In genomic region chr2:110157153-110157793, GRCh38 we compare ENCODE assay signal across 9 cellular contexts. TPM values are rescaled to one million over a fixed set of nuclear protein-coding genes. Genes with fewer than 3 reads are reported as not detected.
DNase-seq lines count a peak whose midpoint lies in the region; ATAC-seq, FAIRE-seq and TF ChIP-seq lines count a peak whose summit lies in the region.
"Had no signal": no experiment of that assay in that cellular context is flagged by ENCODE, and none has a peak within 500 bp of the region (broad histone marks: within the 10 kb centered on the region; RNA-seq: fewer than 3 reads in every experiment).

No MANE protein-coding gene starts in this region.

- H3K9me3 ChIP-seq in CD4-positive, alpha-beta memory T cell (ENCODE audit: control insufficient read depth in 1 of 2, low read length in 2 of 2): no peaks in the 10 kb centered on the region
- H3K9me3 ChIP-seq in lung (ENCODE audit: control insufficient read depth in 2 of 2, insufficient read depth in 1 of 2, low read length in 1 of 2): peaks cover 0 to 3% of the 10 kb centered on the region in 2 donors

- H3K4me1 Mint-ChIP-seq in CD4-positive, alpha-beta memory T cell: peaks cover 0 to 7% (median 6%) of the 10 kb centered on the region in 4 donors

- H3K36me3 Mint-ChIP-seq in CD4-positive, alpha-beta memory T cell: peaks cover 0 to under 1% of the 10 kb centered on the region in 2 donors

- H3K4me3 ChIP-seq in CD4-positive, alpha-beta memory T cell (ENCODE audit: low read length in 2 of 2): no peak overlapping the region
- H3K4me3 ChIP-seq in lung: no peak overlapping the region

- FAIRE-seq in RCC 7860 (lab: Jason Lieb, UNC): peak; percentile 86

- H3K36me3 ChIP-seq in CD4-positive, alpha-beta memory T cell (ENCODE audit: insufficient read depth, low read length): no peaks in the 10 kb centered on the region
- H3K36me3 ChIP-seq in lung (ENCODE audit: control insufficient read depth in 2 of 2, insufficient read depth in 2 of 2, low read length in 2 of 2): peaks cover 0 to 2% of the 10 kb centered on the region in 2 donors

- WGBS in lung, 2 donors: 32 to 41% methylated on average over 4 of the region's 4 CpGs

- DNase-seq in CD4-positive, alpha-beta memory T cell: peak in 4 of 5 donors; percentile 7 to 13 (median 10)
- peak; percentile 28 for DNase-seq in HuH-7 (ENCODE audit: low spot score)
- DNase-seq in RCC 7860 (ENCODE audit: low spot score): peak; percentile 54
- DNase-seq in dermis blood vessel endothelial cell: peak; percentile 86
- DNase-seq in lung (ENCODE audit: low spot score): peak; percentile 42
- no peak for DNase-seq in HuH-7.5 (ENCODE audit: low spot score)

- peak overlapping the region in 1 of 8 donors; percentile 12 for H3K4me3 Mint-ChIP-seq in CD4-positive, alpha-beta memory T cell
- H3K4me3 Mint-ChIP-seq: T-cell had no signal

- no peak overlapping the region for H3K27ac ChIP-seq in CD4-positive, alpha-beta memory T cell (ENCODE audit: low read depth, low read length)
- no peak overlapping the region for H3K27ac ChIP-seq in lung (ENCODE audit: low read depth in 1 of 2, low read length in 1 of 2)

- H3K27me3 ChIP-seq in CD4-positive, alpha-beta memory T cell (ENCODE audit: insufficient read depth, low read length): no peaks in the 10 kb centered on the region
- no peaks in the 10 kb centered on the region for H3K27me3 ChIP-seq in lung (ENCODE audit: control insufficient read depth, insufficient read depth)

- CTCF ChIA-PET in CD4-positive, alpha-beta memory T cell (lab: Charles Lee; ENCODE audit: partially characterized antibody): interaction anchor here (0.7 to 1.9 kb wide), 3 partner anchors 13 to 35 kb away, joined by 3 to 10 read pairs (median 4); no protein-coding TSS in a partner anchor

- peaks cover 3 to 7% of the 10 kb centered on the region in 2 donors for H3K27me3 Mint-ChIP-seq in CD4-positive, alpha-beta memory T cell

- POLR2A ChIA-PET in CD4-positive, alpha-beta memory T cell (lab: Charles Lee; ENCODE audit: partially characterized antibody): no interaction called here

- peak; percentile 70 for ATAC-seq in GM18520 (IDR thresholded peaks at IDR 0.05; ENCODE audit: unreplicated experiment)
- ATAC-seq in lung (ENCODE audit: insufficient read depth, low FRiP score): peak; percentile 74
- ATAC-seq in HG02763 (IDR thresholded peaks at IDR 0.05; ENCODE audit: unreplicated experiment): no peak
- ATAC-seq: T-cell had no signal

- intact Hi-C loops in CD4-positive, alpha-beta memory T cell (cut with micrococcal nuclease): no loop called here

- H3K9me3 Mint-ChIP-seq in CD4-positive, alpha-beta memory T cell: peaks cover 3 to 26% (median 10%) of the 10 kb centered on the region in 8 donors

- TF ChIP-seq CTCF in lung (IDR thresholded peaks at IDR 0.05; ENCODE audit: control extremely low read depth, extremely low read depth): peak; percentile 74

- H3K27ac Mint-ChIP-seq in CD4-positive, alpha-beta memory T cell: peak overlapping the region in 1 of 7 donors; percentile 62
- H3K27ac Mint-ChIP-seq: T-cell had no signal

- no peaks in the 10 kb centered on the region for H3K4me1 ChIP-seq in CD4-positive, alpha-beta memory T cell (ENCODE audit: insufficient read depth, low read length)
- H3K4me1 ChIP-seq in lung (ENCODE audit: control insufficient read depth in 2 of 2, insufficient read depth in 2 of 2, low read length in 2 of 2): no peaks in the 10 kb centered on the region

RNA-seq across cellular contexts. Expression of gene MALL, which starts 41.7 kb away (rescaled TPM):
- not detected for total RNA-seq in CD4-positive, alpha-beta memory T cell
- not detected for polyA plus RNA-seq in CD4-positive, alpha-beta memory T cell
- total RNA-seq in dermis blood vessel endothelial cell (39.3 and 52.5 TPM in 2 replicates), lung (100 to 1,000 TPM; 121 to 123 TPM)
- polyA plus RNA-seq in lung: 10 to 100 TPM; 41.5 to 97.7 TPM

RNA-seq across cellular contexts. Expression of gene NPHP1, which starts 47.5 kb away (rescaled TPM):
- total RNA-seq in CD4-positive, alpha-beta memory T cell: under 1 TPM; 0.23 to 0.64 TPM
- polyA plus RNA-seq in CD4-positive, alpha-beta memory T cell: 1 to 10 TPM; 1.2 to 1.3 TPM
- total RNA-seq in dermis blood vessel endothelial cell (2.9 TPM in 2 replicates), lung (10 to 100 TPM; 15.1 to 17.1 TPM)
- polyA plus RNA-seq in lung: 1 to 10 TPM; 6.0 to 8.2 TPM

RNA-seq across cellular contexts. Expression of gene MTLN, which starts 55.1 kb away (rescaled TPM):
- 10 to 100 TPM; 29.2 to 34.6 TPM for total RNA-seq in CD4-positive, alpha-beta memory T cell
- 100 to 1,000 TPM in 1 of 2 donors, 10 to 100 TPM in 1; 71.4 to 131 TPM for polyA plus RNA-seq in CD4-positive, alpha-beta memory T cell
- 29.4 and 52.8 TPM in 2 replicates for total RNA-seq in dermis blood vessel endothelial cell
- 10 to 100 TPM; 29.4 to 67.4 TPM for total RNA-seq in lung
- 100 to 1,000 TPM; 139 to 322 TPM for polyA plus RNA-seq in lung

Comparison
In these comparisons a context has a peak if more than half of its experiments do, and no peak if none do; other contexts are left out.
1. RNA of gene MALL, which starts 41.7 kb away (total RNA-seq): 121 to 123 TPM in lung and 39.3 to 52.5 TPM in dermis blood vessel endothelial cell; not detected in CD4-positive, alpha-beta memory T cell; every median in the first group is over 10 times any median in the second.